In the genomic region with DNA sequence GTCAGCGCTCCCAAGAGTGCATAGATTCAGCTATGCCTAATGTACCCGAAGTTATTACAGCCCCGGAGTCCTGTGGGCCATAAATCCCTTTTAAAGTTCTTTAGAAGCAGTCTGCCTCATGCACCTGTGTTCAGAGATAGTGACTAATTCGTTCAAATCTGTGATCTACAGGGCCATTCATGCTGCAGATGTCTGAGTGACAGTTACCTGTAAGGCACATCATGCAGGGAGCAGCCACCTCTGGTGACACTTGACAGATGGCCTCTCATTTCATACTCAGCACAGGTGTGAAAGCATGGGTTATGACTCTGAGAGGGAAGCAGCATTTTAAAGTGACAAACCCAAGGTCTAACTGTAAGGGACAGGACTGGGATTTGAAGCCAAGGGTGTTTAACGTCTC, we compare ENCODE assay signal across 1 cellular context.
A peak's percentile ranks its signal among the peaks of the same experiment; 100 is the strongest.
TF ChIP-seq lines count a peak whose summit lies in the region.

No MANE protein-coding gene starts in this region.

TF ChIP-seq in HepG2, 621 proteins besides CTCF, POLR2A, EP300 and RAD21:
- TF ChIP-seq SRY (CRISPR knock-in tag; IDR thresholded peaks at IDR 0.05) (no peak), ZKSCAN1 (IDR thresholded peaks at IDR 0.05; ENCODE audit: low read length) (no peak), RELA (CRISPR knock-in tag; IDR thresholded peaks at IDR 0.05) (no peak), ZNF205 (CRISPR knock-in tag; IDR thresholded peaks at IDR 0.05) (peak; percentile 74)
